In genomic region chr1:25768999-25769398, GRCh38 we compare ENCODE assay signal across 1 cellular context.
TF ChIP-seq lines count a peak whose summit lies in the region.

No MANE protein-coding gene starts in this region.

TF ChIP-seq in K562, 482 proteins besides CTCF, POLR2A, EP300 and RAD21:
- TF ChIP-seq CREB1 (IDR thresholded peaks at IDR 0.05) = no peak
- TF ChIP-seq CREB1 (CRISPR knock-in tag; IDR thresholded peaks at IDR 0.05) = no peak
- no peak for TF ChIP-seq NFRKB (IDR thresholded peaks at IDR 0.05; ENCODE audit: low read depth)
- 0 out of 2 replicates have a peak, but pooled peaks have one; percentile 9 for TF ChIP-seq PHB2 (IDR thresholded peaks at IDR 0.05; ENCODE audit: low read depth)
- TF ChIP-seq CEBPB (tag; IDR thresholded peaks at IDR 0.05) = no peak
- TF ChIP-seq, protein P1, sequence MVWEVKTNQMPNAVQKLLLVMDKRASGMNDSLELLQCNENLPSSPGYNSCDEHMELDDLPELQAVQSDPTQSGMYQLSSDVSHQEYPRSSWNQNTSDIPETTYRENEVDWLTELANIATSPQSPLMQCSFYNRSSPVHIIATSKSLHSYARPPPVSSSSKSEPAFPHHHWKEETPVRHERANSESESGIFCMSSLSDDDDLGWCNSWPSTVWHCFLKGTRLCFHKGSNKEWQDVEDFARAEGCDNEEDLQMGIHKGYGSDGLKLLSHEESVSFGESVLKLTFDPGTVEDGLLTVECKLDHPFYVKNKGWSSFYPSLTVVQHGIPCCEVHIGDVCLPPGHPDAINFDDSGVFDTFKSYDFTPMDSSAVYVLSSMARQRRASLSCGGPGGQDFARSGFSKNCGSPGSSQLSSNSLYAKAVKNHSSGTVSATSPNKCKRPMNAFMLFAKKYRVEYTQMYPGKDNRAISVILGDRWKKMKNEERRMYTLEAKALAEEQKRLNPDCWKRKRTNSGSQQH (CRISPR knock-in tag; IDR thresholded peaks at IDR 0.05) = peak; percentile 77
- TF ChIP-seq OTX1 (CRISPR knock-in tag; IDR thresholded peaks at IDR 0.05) = 0 out of 2 replicates have a peak, but pooled peaks have one; percentile 47
- peak; percentile 79; the same call in 1 of the 2 replicates for TF ChIP-seq TSC22D4 (tag; IDR thresholded peaks at IDR 0.05)
- peak; percentile 66 for TF ChIP-seq EGR1 (conservative IDR thresholded peaks at IDR 0.05)
- TF ChIP-seq CBFB (CRISPR knock-in tag; IDR thresholded peaks at IDR 0.05) = 0 out of 2 replicates have a peak, but pooled peaks have one; percentile 9
- TF ChIP-seq TRIM24 (IDR thresholded peaks at IDR 0.05) = peak in 1 of 2 experiments; percentile 20; a peak in 1 of 4 replicates
- peak; percentile 19; the same call in 1 of the 2 replicates for TF ChIP-seq EHMT2 (IDR thresholded peaks at IDR 0.05)
- no peak for TF ChIP-seq USF1 (CRISPR knock-in tag; IDR thresholded peaks at IDR 0.05)
- TF ChIP-seq NKRF (IDR thresholded peaks at IDR 0.05; ENCODE audit: borderline replicate concordance) = peak; percentile 23; the same call in 1 of the 2 replicates
- 0 out of 4 replicates have a peak, but pooled peaks of 1 of the 2 experiments have one; percentile 24 for TF ChIP-seq HDAC1 (IDR thresholded peaks at IDR 0.05)
- TF ChIP-seq, protein P2, sequence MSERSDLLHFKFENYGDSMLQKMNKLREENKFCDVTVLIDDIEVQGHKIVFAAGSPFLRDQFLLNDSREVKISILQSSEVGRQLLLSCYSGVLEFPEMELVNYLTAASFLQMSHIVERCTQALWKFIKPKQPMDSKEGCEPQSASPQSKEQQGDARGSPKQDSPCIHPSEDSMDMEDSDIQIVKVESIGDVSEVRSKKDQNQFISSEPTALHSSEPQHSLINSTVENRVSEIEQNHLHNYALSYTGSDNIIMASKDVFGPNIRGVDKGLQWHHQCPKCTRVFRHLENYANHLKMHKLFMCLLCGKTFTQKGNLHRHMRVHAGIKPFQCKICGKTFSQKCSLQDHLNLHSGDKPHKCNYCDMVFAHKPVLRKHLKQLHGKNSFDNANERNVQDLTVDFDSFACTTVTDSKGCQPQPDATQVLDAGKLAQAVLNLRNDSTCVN (CRISPR knock-in tag; IDR thresholded peaks at IDR 0.05) = peak; percentile 45; the same call in 1 of the 2 replicates
